In genomic region chr2:201116959-201117734, GRCh38 we compare ENCODE assay signal across 8 cellular contexts. TPM values are rescaled to one million over a fixed set of nuclear protein-coding genes. Genes with fewer than 3 reads are reported as not detected.
DNase-seq lines count a peak whose midpoint lies in the region; ATAC-seq and TF ChIP-seq lines count a peak whose summit lies in the region.

No MANE protein-coding gene starts in this region.

- ATAC-seq in GM18517 (IDR thresholded peaks at IDR 0.05; ENCODE audit: unreplicated experiment) (peak; percentile 37), GM21367 (IDR thresholded peaks at IDR 0.05; ENCODE audit: unreplicated experiment) (no peak)

- H3K27ac ChIP-seq in C4-2B (peak overlapping the region; percentile 98), SJCRH30 (peak overlapping the region; percentile 88), layer of hippocampus (ENCODE audit: low read depth, low read length) (peak overlapping the region; percentile 98)

- H3K27me3 ChIP-seq in SJCRH30 (no peaks in the 10 kb centered on the region), layer of hippocampus (ENCODE audit: control insufficient read depth, insufficient read depth, low read length) (no peaks in the 10 kb centered on the region)

- H3K9me3 ChIP-seq in SJCRH30 (replicated peaks), result no peaks in the 10 kb centered on the region

- peak overlapping the region; percentile 82 for H3K4me3 ChIP-seq in Jurkat, Clone E6-1 (ENCODE audit: low read length)
- peak overlapping the region; percentile 64 for H3K4me3 ChIP-seq in SJCRH30
- peak overlapping the region; percentile 82 for H3K4me3 ChIP-seq in choroid plexus epithelial cell (ENCODE audit: low read depth, low read length)

- H3K4me1 ChIP-seq in SJCRH30, result peaks cover 11% of the 10 kb centered on the region

- DNase-seq in Jurkat, Clone E6-1 (ENCODE audit: low read depth, low spot score), result peak; percentile 94
- peak in 1 of 2 experiments; percentile 24 for DNase-seq in SJCRH30
- DNase-seq in choroid plexus epithelial cell (ENCODE audit: low read depth), result peak; percentile 92
- peak; percentile 22 to 66 (median 40) for DNase-seq in stimulated activated naive CD4-positive, alpha-beta T cell (lab: John Stamatoyannopoulos, UW)

- TF ChIP-seq CTCF in C4-2B (conservative IDR thresholded peaks at IDR 0.05) (peak; percentile 27; the same call in 1 of the 2 replicates), choroid plexus epithelial cell (conservative IDR thresholded peaks at IDR 0.05; ENCODE audit: low read depth, low read length) (peak; percentile 44)

- H3K36me3 ChIP-seq in SJCRH30, result no peaks in the 10 kb centered on the region

RNA-seq across cellular contexts. Expression of gene CFLAR, which starts 1.2 kb away (rescaled TPM):
- 28.6 TPM for polyA plus RNA-seq in Jurkat, Clone E6-1 (2012; ENCODE audit: insufficient read depth, insufficient read length)
- total RNA-seq in SJCRH30 (2014; rRNA removed; shearing (Covaris generic)), result 13.6 TPM in 2 replicates

RNA-seq across cellular contexts. Expression of gene NDUFB3, which starts 45.3 kb away (rescaled TPM):
- 229 TPM for polyA plus RNA-seq in Jurkat, Clone E6-1 (2012; ENCODE audit: insufficient read depth, insufficient read length)
- total RNA-seq in SJCRH30 (2014; rRNA removed; shearing (Covaris generic)), result 126 and 138 TPM in 2 replicates

RNA-seq across cellular contexts. Expression of gene HYCC2, which starts 45.7 kb away (rescaled TPM):
- polyA plus RNA-seq in Jurkat, Clone E6-1 (2012; ENCODE audit: insufficient read depth, insufficient read length), result 5.3 TPM
- 6.6 and 9.3 TPM in 2 replicates for total RNA-seq in SJCRH30 (2014; rRNA removed; shearing (Covaris generic))
